In genomic region chr11:61966673-61967176, GRCh38 we compare ENCODE assay signal across 8 cellular contexts. TPM values are rescaled to one million over a fixed set of nuclear protein-coding genes. Genes with fewer than 3 reads are reported as not detected.
DNase-seq lines count a peak whose midpoint lies in the region; ATAC-seq and TF ChIP-seq lines count a peak whose summit lies in the region.

No MANE protein-coding gene starts in this region.

- TF ChIP-seq EP300 in gastroesophageal sphincter (IDR thresholded peaks at IDR 0.05) (no peak), sigmoid colon (IDR thresholded peaks at IDR 0.05) (no peak)

- peaks cover 40% of the 10 kb centered on the region for H3K36me3 Mint-ChIP-seq in activated T-helper 2 cell treated with anti-CD3 and anti-CD28 coated beads, Interferon-gamma antibody, Interleukin-2, Interleukin-4, amounts not matched to agents 10 μg/mL and 5 μg/mL and 100 μg/mL, durations not matched to agents 14 hours and 24 hours and 36 hours (ENCODE audit: low read depth)

- in situ Hi-C loops in KBM-7 (cut with MboI; ENCODE audit: low pct_unique_long_range_greater_than_20kb, low sequenced_read_pairs) = no loop called here

- H3K9me3 ChIP-seq in gastroesophageal sphincter (no peaks in the 10 kb centered on the region), sigmoid colon (no peaks in the 10 kb centered on the region)

- no peak for ATAC-seq in gastroesophageal sphincter
- ATAC-seq in HG03139 (IDR thresholded peaks at IDR 0.05; ENCODE audit: unreplicated experiment) = no peak
- ATAC-seq in HG02678 (IDR thresholded peaks at IDR 0.05; ENCODE audit: unreplicated experiment) = no peak

- no peaks in the 10 kb centered on the region for H3K27me3 ChIP-seq in gastroesophageal sphincter
- H3K27me3 ChIP-seq in sigmoid colon = no peaks in the 10 kb centered on the region

- H3K36me3 ChIP-seq in gastroesophageal sphincter (peaks cover 0 to 36% of the 10 kb centered on the region in 2 donors), sigmoid colon (peaks cover 15 to 38% (median 23%) of the 10 kb centered on the region in 4 donors)

- H3K27me3 Mint-ChIP-seq in activated T-helper 2 cell treated with anti-CD3 and anti-CD28 coated beads, Interferon-gamma antibody, Interleukin-2, Interleukin-4, amounts not matched to agents 10 μg/mL and 5 μg/mL and 100 μg/mL, durations not matched to agents 14 hours and 24 hours and 36 hours (ENCODE audit: low read depth) = no peaks in the 10 kb centered on the region

- peaks cover 55% of the 10 kb centered on the region for H3K4me1 Mint-ChIP-seq in activated T-helper 2 cell treated with anti-CD3 and anti-CD28 coated beads, Interferon-gamma antibody, Interleukin-2, Interleukin-4, amounts not matched to agents 10 μg/mL and 5 μg/mL and 100 μg/mL, durations not matched to agents 14 hours and 24 hours and 36 hours (ENCODE audit: low read depth)

- TF ChIP-seq POLR2A in gastroesophageal sphincter (IDR thresholded peaks at IDR 0.05) (no peak), sigmoid colon (IDR thresholded peaks at IDR 0.05) (no peak)

- intact Hi-C loops in activated T-helper 2 cell treated with anti-CD3 and anti-CD28 coated beads, Interferon-gamma antibody, Interleukin-2, Interleukin-4, amounts not matched to agents 10 μg/mL and 5 μg/mL and 100 μg/mL, durations not matched to agents 14 hours and 24 hours and 36 hours (cut with micrococcal nuclease) = loop anchor here (1.0 kb wide), 1 partner anchor 59 kb away; no protein-coding TSS in a partner anchor
- intact Hi-C loops in sigmoid colon (cut with DNase I) = loop anchor here (5.0 kb wide), 1 partner anchor 74 kb away; the partner anchor contains the start of gene FADS3

- peak overlapping the region; percentile 93 for H3K4me3 Mint-ChIP-seq in activated T-helper 2 cell treated with anti-CD3 and anti-CD28 coated beads, Interferon-gamma antibody, Interleukin-2, Interleukin-4, amounts not matched to agents 10 μg/mL and 5 μg/mL and 100 μg/mL, durations not matched to agents 14 hours and 24 hours and 36 hours (ENCODE audit: low read depth)

- no peaks in the 10 kb centered on the region for H3K9me3 Mint-ChIP-seq in activated T-helper 2 cell treated with anti-CD3 and anti-CD28 coated beads, Interferon-gamma antibody, Interleukin-2, Interleukin-4, amounts not matched to agents 10 μg/mL and 5 μg/mL and 100 μg/mL, durations not matched to agents 14 hours and 24 hours and 36 hours

- H3K4me1 ChIP-seq in gastroesophageal sphincter = peaks cover 6 to 77% (median 29%) of the 10 kb centered on the region in 3 donors
- H3K4me1 ChIP-seq in sigmoid colon = peaks cover 0 to 79% (median 75%) of the 10 kb centered on the region in 4 donors

- H3K27ac Mint-ChIP-seq in activated T-helper 2 cell treated with anti-CD3 and anti-CD28 coated beads, Interferon-gamma antibody, Interleukin-2, Interleukin-4, amounts not matched to agents 10 μg/mL and 5 μg/mL and 100 μg/mL, durations not matched to agents 14 hours and 24 hours and 36 hours = peak overlapping the region; percentile 72

- H3K4me3 ChIP-seq in gastroesophageal sphincter (peak overlapping the region; percentile 88 to 92), sigmoid colon (peak overlapping the region; percentile 83 to 97 (median 90))

- peak; percentile 31 for DNase-seq in COLO668 (lab: John Stamatoyannopoulos, UW; ENCODE audit: unreplicated experiment)
- DNase-seq in KBM-7 = peak; percentile 50
- peak; percentile 38 for DNase-seq in activated T-helper 2 cell treated with anti-CD3 and anti-CD28 coated beads, Interferon-gamma antibody, Interleukin-2, Interleukin-4, amounts not matched to agents 10 μg/mL and 5 μg/mL and 100 μg/mL, durations not matched to agents 14 hours and 24 hours and 36 hours (ENCODE audit: low spot score)
- peak; percentile 70 for DNase-seq in sigmoid colon
- no peak for DNase-seq in NCI-H2107 treated with DMSO at 0.1 percent for 48 hours (lab: John Stamatoyannopoulos, UW; ENCODE audit: unreplicated experiment)

- 0% methylated on average over 10 to 13 of the region's 20 CpGs for WGBS in gastroesophageal sphincter (ENCODE audit: low coverage in 1 of 2), 2 donors
- 0% methylated on average over 20 of the region's 20 CpGs for WGBS in sigmoid colon, 2 donors

- H3K27ac ChIP-seq in gastroesophageal sphincter (peak overlapping the region; percentile 91 to 99 (median 98)), sigmoid colon (peak overlapping the region; percentile 99 to 100 (median 100))

- TF ChIP-seq CTCF in gastroesophageal sphincter (IDR thresholded peaks at IDR 0.05) = no peak
- no peak for TF ChIP-seq CTCF in sigmoid colon (IDR thresholded peaks at IDR 0.05)

RNA-seq across cellular contexts. Expression of gene FTH1, which starts 0.7 kb away (rescaled TPM):
- 568 and 585 TPM in 2 replicates for total RNA-seq in activated T-helper 2 cell treated with anti-CD3 and anti-CD28 coated beads, Interferon-gamma antibody, Interleukin-2, Interleukin-4, amounts not matched to agents 10 μg/mL and 5 μg/mL and 100 μg/mL, durations not matched to agents 14 hours and 24 hours and 36 hours
- 1,000 to 10,000 TPM; 1,945 to 2,292 (median 2,070) TPM for total RNA-seq in gastroesophageal sphincter
- total RNA-seq in sigmoid colon = 1,000 to 10,000 TPM; 1,709 to 2,375 (median 1,954) TPM
- polyA plus RNA-seq in sigmoid colon = over 10,000 TPM in 2 of 3 donors, 1,000 to 10,000 TPM in 1; 6,007 to 20,022 (median 13,142) TPM

RNA-seq across cellular contexts. Expression of gene BEST1, which starts 16.6 kb away (rescaled TPM):
- 0.09 TPM in 1 of 2 replicates, not detected in the other for total RNA-seq in activated T-helper 2 cell treated with anti-CD3 and anti-CD28 coated beads, Interferon-gamma antibody, Interleukin-2, Interleukin-4, amounts not matched to agents 10 μg/mL and 5 μg/mL and 100 μg/mL, durations not matched to agents 14 hours and 24 hours and 36 hours
- total RNA-seq in gastroesophageal sphincter = 1 to 10 TPM; 3.0 to 4.0 (median 3.4) TPM
- 1 to 10 TPM in 3 of 4 donors, under 1 TPM in 1; 0.83 to 5.3 (median 3.3) TPM for total RNA-seq in sigmoid colon
- 1 to 10 TPM; 3.2 to 9.6 (median 7.6) TPM for polyA plus RNA-seq in sigmoid colon

RNA-seq across cellular contexts. Expression of gene RAB3IL1, which starts 49.4 kb away (rescaled TPM):
- total RNA-seq in activated T-helper 2 cell treated with anti-CD3 and anti-CD28 coated beads, Interferon-gamma antibody, Interleukin-2, Interleukin-4, amounts not matched to agents 10 μg/mL and 5 μg/mL and 100 μg/mL, durations not matched to agents 14 hours and 24 hours and 36 hours = 0.09 TPM in 1 of 2 replicates, not detected in the other
- 10 to 100 TPM; 11.5 to 22.1 (median 14.7) TPM for total RNA-seq in gastroesophageal sphincter
- total RNA-seq in sigmoid colon = 10 to 100 TPM; 12.1 to 23.7 (median 19.6) TPM
- polyA plus RNA-seq in sigmoid colon = 10 to 100 TPM in 1 of 3 donors, 1 to 10 TPM in 2; 5.1 to 21.6 (median 7.0) TPM

Comparison
In these comparisons a context has a peak if more than half of its experiments do, and no peak if none do; other contexts are left out.
1. RNA of gene RAB3IL1, which starts 49.4 kb away (total RNA-seq): 12.1 to 23.7 TPM in sigmoid colon and 11.5 to 22.1 TPM in gastroesophageal sphincter; 0.09 TPM in activated T-helper 2 cell treated with anti-CD3 and anti-CD28 coated beads, Interferon-gamma antibody, Interleukin-2, Interleukin-4, amounts not matched to agents 10 μg/mL and 5 μg/mL and 100 μg/mL, durations not matched to agents 14 hours and 24 hours and 36 hours; every median in the first group is over 10 times any median in the second.